Comparison of ENCODE assay signal across 25 cellular contexts in the genomic region with DNA sequence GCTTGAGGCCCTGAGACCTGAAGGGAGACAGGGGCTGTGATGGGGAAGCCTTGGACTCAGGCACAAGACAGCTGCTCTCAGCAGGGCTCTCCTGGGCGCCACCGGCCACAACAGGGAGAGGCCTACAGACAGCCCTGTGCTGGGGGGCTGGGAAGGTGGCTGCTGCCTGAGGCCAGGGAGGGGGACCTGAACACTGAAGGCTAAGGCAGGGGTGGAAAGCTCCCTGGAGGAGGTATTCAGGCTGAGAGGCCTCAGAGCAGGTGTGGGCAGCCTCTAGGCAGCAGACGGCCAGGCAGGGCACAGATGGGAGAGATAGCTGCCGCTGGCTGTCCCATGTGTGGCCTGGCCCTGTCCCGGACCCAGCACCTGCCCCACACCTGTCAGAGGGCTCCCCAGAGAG. TPM values are rescaled to one million over a fixed set of nuclear protein-coding genes. Genes with fewer than 3 reads are reported as not detected.
DNase-seq lines count a peak whose midpoint lies in the region; ATAC-seq, FAIRE-seq and TF ChIP-seq lines count a peak whose summit lies in the region.
"Had no signal": no experiment of that assay in that cellular context is flagged by ENCODE, and none has a peak within 500 bp of the region (broad histone marks: within the 10 kb centered on the region; RNA-seq: fewer than 3 reads in every experiment).

No MANE protein-coding gene starts in this region.

- CTCF ChIA-PET in CD4-positive, alpha-beta memory T cell (lab: Charles Lee; ENCODE audit: partially characterized antibody) = interaction anchor here (1.0 kb wide), 1 partner anchor 145 kb away, joined by 3 read pairs; no protein-coding TSS in a partner anchor

- no peaks in the 10 kb centered on the region for H3K36me3 Mint-ChIP-seq in CD4-positive, alpha-beta memory T cell
- H3K36me3 Mint-ChIP-seq: mesothelial cell of epicardium; natural killer cell treated with Interleukin-12 subunit alpha and Interleukin-12 subunit beta and Interleukin-15 and Interleukin-18, amount 100 ng/mL, for 72 hours had no signal

- H3K9me3 ChIP-seq in body of pancreas (no peaks in the 10 kb centered on the region), pancreas (no peaks in the 10 kb centered on the region), mucosa of descending colon (no peaks in the 10 kb centered on the region)
- no peaks in the 10 kb centered on the region for H3K9me3 ChIP-seq in CD4-positive, alpha-beta memory T cell (ENCODE audit: control insufficient read depth in 1 of 2, low read length in 2 of 2)
- H3K9me3 ChIP-seq: colonic mucosa, gastroesophageal sphincter, ovary, right atrium auricular region, thyroid gland had no signal

- 79 to 90% methylated on average over 5 of the region's 5 CpGs for WGBS in body of pancreas, 2 donors
- 77 to 79% methylated on average over 5 of the region's 5 CpGs for WGBS in pancreas, 2 donors

- H3K27me3 Mint-ChIP-seq in CD4-positive, alpha-beta memory T cell = no peaks in the 10 kb centered on the region
- H3K27me3 Mint-ChIP-seq: CD4-positive, alpha-beta T cell; natural killer cell treated with Interleukin-12 subunit alpha and Interleukin-12 subunit beta and Interleukin-15 and Interleukin-18, amount 100 ng/mL, for 72 hours; stimulated activated naive CD8-positive, alpha-beta T cell treated with anti-CD3 and anti-CD28 coated beads, Interleukin-15, Interleukin-2, amounts not matched to agents 100 ng/mL and 50 ng/mL, for 24 hours had no signal

- H3K4me1 ChIP-seq in body of pancreas (peaks cover 25% of the 10 kb centered on the region), pancreas (no peaks in the 10 kb centered on the region), mucosa of descending colon (ENCODE audit: low read depth) (peaks cover 6% of the 10 kb centered on the region)
- peaks cover 12% of the 10 kb centered on the region for H3K4me1 ChIP-seq in CD4-positive, alpha-beta memory T cell (ENCODE audit: insufficient read depth, low read length)
- H3K4me1 ChIP-seq: thyroid gland had no signal

- no peak for ATAC-seq in body of pancreas
- ATAC-seq in pancreas = no peak
- ATAC-seq in mucosa of descending colon = no peak
- ATAC-seq in HG03135 (IDR thresholded peaks at IDR 0.05; ENCODE audit: unreplicated experiment) = no peak
- ATAC-seq: activated T-cell treated with anti-CD3 and anti-CD28 coated beads, Interleukin-2, amount 50 U/mL, for 4 hours; gastroesophageal sphincter; natural killer cell treated with Interleukin-12 subunit alpha and Interleukin-12 subunit beta and Interleukin-15 and Interleukin-18, amount 100 ng/mL, for 72 hours had no signal

- H3K9me3 Mint-ChIP-seq in CD4-positive, alpha-beta memory T cell = no peaks in the 10 kb centered on the region
- H3K9me3 Mint-ChIP-seq: activated naive CD4-positive, alpha-beta T cell treated with anti-CD3 and anti-CD28 coated beads for 36 hours; activated T-cell treated with anti-CD3 and anti-CD28 coated beads, Interleukin-2, amount 50 U/mL, for 4 hours; CD4-positive, alpha-beta T cell; mesothelial cell of epicardium; natural killer cell treated with Interleukin-12 subunit alpha and Interleukin-12 subunit beta and Interleukin-15 and Interleukin-18, amount 100 ng/mL, for 72 hours; stimulated activated naive CD8-positive, alpha-beta T cell treated with anti-CD3 and anti-CD28 coated beads, Interleukin-15, Interleukin-2, amounts not matched to agents 100 ng/mL and 50 ng/mL, for 24 hours had no signal

- H3K4me3 Mint-ChIP-seq in CD4-positive, alpha-beta memory T cell = no peak overlapping the region
- H3K4me3 Mint-ChIP-seq: activated naive CD4-positive, alpha-beta T cell treated with anti-CD3 and anti-CD28 coated beads for 36 hours; activated T-cell treated with anti-CD3 and anti-CD28 coated beads, Interleukin-2, amount 50 U/mL, for 4 hours; CD4-positive, alpha-beta T cell; mesothelial cell of epicardium; natural killer cell treated with Interleukin-12 subunit alpha and Interleukin-12 subunit beta and Interleukin-15 and Interleukin-18, amount 100 ng/mL, for 72 hours; stimulated activated naive CD8-positive, alpha-beta T cell treated with anti-CD3 and anti-CD28 coated beads, Interleukin-15, Interleukin-2, amounts not matched to agents 100 ng/mL and 50 ng/mL, for 24 hours had no signal

- H3K4me1 Mint-ChIP-seq in CD4-positive, alpha-beta memory T cell = peaks cover 0 to 5% (median 0%) of the 10 kb centered on the region in 4 donors

- DNase-seq in ELF-1 (ENCODE audit: low read depth, low spot score) = peak; percentile 61
- DNase-seq in NCI-H69 (lab: John Stamatoyannopoulos, UW) = peak; percentile 69
- DNase-seq in body of pancreas = no peak
- no peak for DNase-seq in pancreas
- DNase-seq in CD4-positive, alpha-beta memory T cell = no peak
- DNase-seq in mucosa of descending colon = no peak
- DNase-seq: activated naive CD4-positive, alpha-beta T cell treated with anti-CD3 and anti-CD28 coated beads for 36 hours; activated T-cell treated with anti-CD3 and anti-CD28 coated beads, Interleukin-2, amount 50 U/mL, for 4 hours; CD4-positive, alpha-beta T cell; colonic mucosa; DMS153; Kasumi-1; NCI-H1048; NCI-H187 treated with DMSO at 0.1 percent for 48 hours; NCI-H345; ovary; thyroid gland had no signal

- no peak overlapping the region for H3K27ac Mint-ChIP-seq in CD4-positive, alpha-beta memory T cell
- H3K27ac Mint-ChIP-seq: activated naive CD4-positive, alpha-beta T cell treated with anti-CD3 and anti-CD28 coated beads for 36 hours; CD4-positive, alpha-beta T cell; mesothelial cell of epicardium; natural killer cell treated with Interleukin-12 subunit alpha and Interleukin-12 subunit beta and Interleukin-15 and Interleukin-18, amount 100 ng/mL, for 72 hours; stimulated activated naive CD8-positive, alpha-beta T cell treated with anti-CD3 and anti-CD28 coated beads, Interleukin-15, Interleukin-2, amounts not matched to agents 100 ng/mL and 50 ng/mL, for 24 hours had no signal

- TF ChIP-seq CTCF in body of pancreas (IDR thresholded peaks at IDR 0.05) (no peak), pancreas (IDR thresholded peaks at IDR 0.05) (no peak), mucosa of descending colon (IDR thresholded peaks at IDR 0.05) (no peak)

- H3K27me3 ChIP-seq in body of pancreas (no peaks in the 10 kb centered on the region), pancreas (no peaks in the 10 kb centered on the region)
- H3K27me3 ChIP-seq in CD4-positive, alpha-beta memory T cell (ENCODE audit: insufficient read depth, low read length) = no peaks in the 10 kb centered on the region
- H3K27me3 ChIP-seq: colonic mucosa, ovary, right atrium auricular region, thyroid gland had no signal

- POLR2A ChIA-PET in CD4-positive, alpha-beta memory T cell (lab: Charles Lee; ENCODE audit: partially characterized antibody) = no interaction called here

- H3K4me3 ChIP-seq in body of pancreas (no peak overlapping the region), pancreas (no peak overlapping the region), mucosa of descending colon (no peak overlapping the region)
- H3K4me3 ChIP-seq in CD4-positive, alpha-beta memory T cell (ENCODE audit: low read length in 2 of 2) = no peak overlapping the region
- H3K4me3 ChIP-seq: colonic mucosa, gastroesophageal sphincter, ovary, PC-9, right atrium auricular region, thyroid gland had no signal

- FAIRE-seq in pancreas (lab: Jason Lieb, UNC) = no peak
- FAIRE-seq: islet of Langerhans had no signal

- H3K27ac ChIP-seq in body of pancreas (peak overlapping the region in 3 of 4 donors; percentile 0 to 70 (median 62)), pancreas (peak overlapping the region; percentile 22 to 55 (median 40))
- H3K27ac ChIP-seq in CD4-positive, alpha-beta memory T cell (ENCODE audit: low read depth, low read length) = no peak overlapping the region
- H3K27ac ChIP-seq: colonic mucosa, gastroesophageal sphincter, ovary, PC-9, right atrium auricular region, thyroid gland had no signal

- intact Hi-C loops in body of pancreas (cut with DNase I) (loop anchor here (5.0 kb wide), 2 partner anchors 48 to 143 kb away; no protein-coding TSS in a partner anchor), pancreas (cut with DNase I) (loop anchor here in 1 of 3 donors (5.0 kb wide), 1 partner anchor 143 kb away; no protein-coding TSS in a partner anchor), mucosa of descending colon (cut with DNase I, micrococcal nuclease) (loop anchor here in 1 of 2 donors (10.0 kb wide), 1 partner anchor 50 kb away; no protein-coding TSS in a partner anchor)
- intact Hi-C loops in CD4-positive, alpha-beta memory T cell (cut with micrococcal nuclease) = no loop called here

- no peak for TF ChIP-seq POLR2A in body of pancreas (IDR thresholded peaks at IDR 0.05)

- H3K36me3 ChIP-seq in body of pancreas (replicated peaks in 1 of 2; ENCODE audit: insufficient read depth in 1 of 2, low read depth in 2 of 2) = no peaks in the 10 kb centered on the region
- no peaks in the 10 kb centered on the region for H3K36me3 ChIP-seq in pancreas
- no peaks in the 10 kb centered on the region for H3K36me3 ChIP-seq in CD4-positive, alpha-beta memory T cell (ENCODE audit: insufficient read depth, low read length)
- H3K36me3 ChIP-seq in mucosa of descending colon (ENCODE audit: low read depth) = no peaks in the 10 kb centered on the region
- H3K36me3 ChIP-seq: colonic mucosa, gastroesophageal sphincter, ovary, right atrium auricular region, thyroid gland had no signal

RNA-seq across cellular contexts. Expression of a gene that starts 33.0 kb away (rescaled TPM):
- 1 to 10 TPM; 5.7 to 8.9 TPM for total RNA-seq in body of pancreas
- 1 to 10 TPM in 5 of 6 donors, under 1 TPM in 1; 0.97 to 4.4 (median 2.4) TPM for total RNA-seq in pancreas
- 1 to 10 TPM; 4.0 to 4.8 TPM for polyA plus RNA-seq in pancreas
- total RNA-seq in CD4-positive, alpha-beta memory T cell = 100 to 1,000 TPM; 134 to 136 TPM
- 10 to 100 TPM; 37.3 to 61.8 TPM for polyA plus RNA-seq in CD4-positive, alpha-beta memory T cell
- total RNA-seq in mucosa of descending colon = 10 to 100 TPM; 12.0 to 30.2 (median 12.7) TPM

RNA-seq across cellular contexts. Expression of a gene that starts 33.2 kb away (rescaled TPM):
- 10 to 100 TPM; 26.7 to 53.1 TPM for total RNA-seq in body of pancreas
- total RNA-seq in pancreas = 10 to 100 TPM; 17.2 to 27.1 (median 18.9) TPM
- 10 to 100 TPM; 25.9 to 32.7 TPM for polyA plus RNA-seq in pancreas
- total RNA-seq in CD4-positive, alpha-beta memory T cell = 10 to 100 TPM; 40.6 to 42.1 TPM
- 10 to 100 TPM; 36.8 to 40.3 TPM for polyA plus RNA-seq in CD4-positive, alpha-beta memory T cell
- 10 to 100 TPM; 43.7 to 57.0 (median 55.6) TPM for total RNA-seq in mucosa of descending colon

RNA-seq across cellular contexts. Expression of a gene that starts 38.8 kb away (rescaled TPM):
- total RNA-seq in body of pancreas = 100 to 1,000 TPM; 114 to 196 TPM
- total RNA-seq in pancreas = 10 to 100 TPM; 40.4 to 88.3 (median 53.5) TPM
- 100 to 1,000 TPM; 163 to 300 TPM for polyA plus RNA-seq in pancreas
- under 1 TPM; 0.53 to 0.67 TPM for total RNA-seq in CD4-positive, alpha-beta memory T cell
- not detected for polyA plus RNA-seq in CD4-positive, alpha-beta memory T cell
- 10 to 100 TPM; 25.5 to 79.1 (median 31.2) TPM for total RNA-seq in mucosa of descending colon
- total RNA-seq: natural killer cell treated with Interleukin-12 subunit alpha and Interleukin-12 subunit beta and Interleukin-15 and Interleukin-18, amount 100 ng/mL, for 72 hours had no signal

RNA-seq across cellular contexts. Expression of a gene that starts 42.2 kb away (rescaled TPM):
- total RNA-seq in body of pancreas (10 to 100 TPM; 23.7 to 26.2 TPM), pancreas (10 to 100 TPM in 4 of 6 donors, 1 to 10 TPM in 2; 8.7 to 15.8 (median 10.9) TPM), mucosa of descending colon (10 to 100 TPM; 21.9 to 31.7 (median 30.6) TPM)
- polyA plus RNA-seq in pancreas = 10 to 100 TPM; 10.1 to 20.2 TPM
- total RNA-seq in CD4-positive, alpha-beta memory T cell = 10 to 100 TPM; 41.8 to 47.4 TPM
- polyA plus RNA-seq in CD4-positive, alpha-beta memory T cell = 10 to 100 TPM; 68.6 to 71.6 TPM

Comparison
In these comparisons a context has a peak if more than half of its experiments do, and no peak if none do; other contexts are left out.
1. DNase-seq: peak in ELF-1 (single experiment) and NCI-H69 (single experiment); none in body of pancreas (0 of 4), pancreas (0 of 6), CD4-positive, alpha-beta memory T cell (0 of 5) and mucosa of descending colon (0 of 3).
2. RNA of a gene that starts 33.0 kb away (total RNA-seq): 134 to 136 TPM in CD4-positive, alpha-beta memory T cell; 12.0 to 30.2 TPM in mucosa of descending colon, 5.7 to 8.9 TPM in body of pancreas and 0.97 to 4.4 TPM in pancreas; every median in the first group is over 4 times any median in the second.
3. RNA of a gene that starts 38.8 kb away (total RNA-seq): 114 to 196 TPM in body of pancreas, 40.4 to 88.3 TPM in pancreas and 25.5 to 79.1 TPM in mucosa of descending colon; 0.53 to 0.67 TPM in CD4-positive, alpha-beta memory T cell; every median in the first group is over 10 times any median in the second.